1 cellular context compared by ENCODE assay signal in genomic region chr11:123585721-123586120, GRCh38.
TF ChIP-seq lines count a peak whose summit lies in the region.

No MANE protein-coding gene starts in this region.

TF ChIP-seq in H1, 55 proteins besides CTCF, POLR2A, EP300 and RAD21:
- TF ChIP-seq GABPA (IDR thresholded peaks at IDR 0.05; ENCODE audit: borderline replicate concordance, insufficient read depth, low read length) (no peak), FOSL1 (IDR thresholded peaks at IDR 0.05; ENCODE audit: insufficient read depth, low read depth, low read length) (no peak), HDAC2 (IDR thresholded peaks at IDR 0.05; ENCODE audit: borderline replicate concordance in 1 of 2, low read depth in 2 of 2, low read length in 2 of 2) (no peak), SAP30 (IDR thresholded peaks at IDR 0.05; ENCODE audit: insufficient read depth, insufficient replicate concordance, low read length) (no peak), KDM5A (IDR thresholded peaks at IDR 0.05; ENCODE audit: low read length) (no peak), SUZ12 (IDR thresholded peaks at IDR 0.05; ENCODE audit: low read length) (no peak), SIX5 (IDR thresholded peaks at IDR 0.05; ENCODE audit: low read depth, low read length) (no peak), SP2 (IDR thresholded peaks at IDR 0.05; ENCODE audit: low read length) (no peak), CBX8 (IDR thresholded peaks at IDR 0.05; ENCODE audit: borderline replicate concordance, low read depth, low read length) (no peak), CTBP2 (IDR thresholded peaks at IDR 0.05; ENCODE audit: borderline replicate concordance, insufficient read depth, insufficient read length, low read length) (no peak), POLR2AphosphoS5 (IDR thresholded peaks at IDR 0.05; ENCODE audit: low read depth, low read length) (no peak), ATF3 (IDR thresholded peaks at IDR 0.05; ENCODE audit: insufficient read depth, low read depth, low read length) (no peak), MAFK (IDR thresholded peaks at IDR 0.05; ENCODE audit: low read depth, low read length) (no peak), NANOG (IDR thresholded peaks at IDR 0.05; ENCODE audit: insufficient read depth, low read depth, low read length, poor library complexity, severe bottlenecking) (no peak), RXRA (IDR thresholded peaks at IDR 0.05; ENCODE audit: insufficient read depth, low read depth, low read length) (no peak), SP1 (IDR thresholded peaks at IDR 0.05; ENCODE audit: low read depth, low read length) (no peak), SRF (IDR thresholded peaks at IDR 0.05; ENCODE audit: low read depth, low read length) (no peak), BACH1 (IDR thresholded peaks at IDR 0.05; ENCODE audit: low read length) (no peak), CBX5 (IDR thresholded peaks at IDR 0.05; ENCODE audit: low read depth, low read length) (no peak), JUND (IDR thresholded peaks at IDR 0.05; ENCODE audit: low read length) (no peak)
